Comparison of ENCODE assay signal across 15 cellular contexts in genomic region chr12:25994252-25994651, GRCh38. TPM values are rescaled to one million over a fixed set of nuclear protein-coding genes. Genes with fewer than 3 reads are reported as not detected.
DNase-seq lines count a peak whose midpoint lies in the region; ATAC-seq and TF ChIP-seq lines count a peak whose summit lies in the region.
"Had no signal": no experiment of that assay in that cellular context is flagged by ENCODE, and none has a peak within 500 bp of the region (broad histone marks: within the 10 kb centered on the region; RNA-seq: fewer than 3 reads in every experiment).

No MANE protein-coding gene starts in this region.

- H3K27me3 Mint-ChIP-seq in stimulated activated naive CD8-positive, alpha-beta T cell treated with anti-CD3 and anti-CD28 coated beads, Interleukin-15, amount 100 ng/mL, for 72 hours, result peaks cover 8% of the 10 kb centered on the region

- WGBS in ectodermal cell, 2 experiments, result 91 to 100% methylated on average over 2 of the region's 2 CpGs

- no peak for ATAC-seq in GM21367 (IDR thresholded peaks at IDR 0.05; ENCODE audit: unreplicated experiment)
- ATAC-seq in HG02970 (IDR thresholded peaks at IDR 0.05; ENCODE audit: low FRiP score, unreplicated experiment), result no peak
- no peak for ATAC-seq in stimulated activated naive CD8-positive, alpha-beta T cell treated with anti-CD3 and anti-CD28 coated beads, Interleukin-15, amount 100 ng/mL, for 72 hours
- ATAC-seq: CD8-positive, alpha-beta T cell; effector memory CD8-positive, alpha-beta T cell; naive thymus-derived CD4-positive, alpha-beta T cell; stimulated activated effector memory CD8-positive, alpha-beta T cell treated with anti-CD3 and anti-CD28 coated beads, Interleukin-12 subunit alpha, Interleukin-12 subunit beta, amount 100 ng/mL, for 72 hours had no signal

- H4K20me1 ChIP-seq in osteoblast (ENCODE audit: insufficient read depth, low read length), result no peaks in the 10 kb centered on the region

- H2AFZ ChIP-seq in osteoblast (ENCODE audit: low read length), result no peak overlapping the region

- H3K36me3 ChIP-seq in ectodermal cell (ENCODE audit: control insufficient read depth, insufficient read depth, low read length) (no peaks in the 10 kb centered on the region), osteoblast (ENCODE audit: insufficient read depth, low read length) (no peaks in the 10 kb centered on the region)
- H3K36me3 ChIP-seq: SJCRH30 had no signal

- H3K4me3 ChIP-seq in ectodermal cell (ENCODE audit: insufficient read depth, low read depth, low read length), result no peak overlapping the region
- peak overlapping the region; percentile 28 for H3K4me3 ChIP-seq in osteoblast (ENCODE audit: insufficient read depth, low read length)
- H3K4me3 ChIP-seq: SJCRH30 had no signal

- no peak overlapping the region for H3K4me3 Mint-ChIP-seq in stimulated activated naive CD8-positive, alpha-beta T cell treated with anti-CD3 and anti-CD28 coated beads, Interleukin-15, amount 100 ng/mL, for 72 hours
- H3K4me3 Mint-ChIP-seq: CD8-positive, alpha-beta T cell; effector memory CD8-positive, alpha-beta T cell; naive thymus-derived CD4-positive, alpha-beta T cell; stimulated activated effector memory CD8-positive, alpha-beta T cell treated with anti-CD3 and anti-CD28 coated beads, Interleukin-12 subunit alpha, Interleukin-12 subunit beta, amount 100 ng/mL, for 72 hours had no signal

- H3K4me1 Mint-ChIP-seq in stimulated activated naive CD8-positive, alpha-beta T cell treated with anti-CD3 and anti-CD28 coated beads, Interleukin-15, amount 100 ng/mL, for 72 hours, result no peaks in the 10 kb centered on the region
- H3K4me1 Mint-ChIP-seq: naive thymus-derived CD4-positive, alpha-beta T cell; stimulated activated effector memory CD8-positive, alpha-beta T cell treated with anti-CD3 and anti-CD28 coated beads, Interleukin-12 subunit alpha, Interleukin-12 subunit beta, amount 100 ng/mL, for 72 hours had no signal

- TF ChIP-seq CTCF in AG09319 (IDR thresholded peaks at IDR 0.05; ENCODE audit: low read depth, low read length) (no peak), osteoblast (IDR thresholded peaks at IDR 0.05; ENCODE audit: extremely low read depth, low read depth, low read length) (no peak)

- no peak overlapping the region for H3K27ac Mint-ChIP-seq in stimulated activated naive CD8-positive, alpha-beta T cell treated with anti-CD3 and anti-CD28 coated beads, Interleukin-15, amount 100 ng/mL, for 72 hours
- H3K27ac Mint-ChIP-seq: CD8-positive, alpha-beta T cell; effector memory CD8-positive, alpha-beta T cell; naive thymus-derived CD4-positive, alpha-beta T cell; stimulated activated effector memory CD8-positive, alpha-beta T cell treated with anti-CD3 and anti-CD28 coated beads, Interleukin-12 subunit alpha, Interleukin-12 subunit beta, amount 100 ng/mL, for 72 hours had no signal

- peaks cover 92% of the 10 kb centered on the region for H3K79me2 ChIP-seq in osteoblast (ENCODE audit: insufficient read depth, low read length)

- H3K27me3 ChIP-seq in ectodermal cell (ENCODE audit: control insufficient read depth, insufficient read depth, low read length, poor library complexity, severe bottlenecking) (no peaks in the 10 kb centered on the region), osteoblast (ENCODE audit: insufficient read depth, low read length) (no peaks in the 10 kb centered on the region)
- H3K27me3 ChIP-seq: SJCRH30 had no signal

- peak overlapping the region; percentile 78 for H3K4me2 ChIP-seq in osteoblast (ENCODE audit: insufficient read depth, low read length)

- DNase-seq in AG09319 (ENCODE audit: extremely low read depth, low read depth), result peak; percentile 77
- peak; percentile 91 for DNase-seq in LHCN-M2 (ENCODE audit: low read depth)
- peak; percentile 53 for DNase-seq in osteoblast (ENCODE audit: insufficient read length, low spot score, missing footprints)
- DNase-seq in stimulated activated naive CD8-positive, alpha-beta T cell treated with anti-CD3 and anti-CD28 coated beads, Interleukin-15, amount 100 ng/mL, for 72 hours, result no peak
- DNase-seq in NCI-H2196 treated with DMSO at 0.1 percent for 48 hours (lab: John Stamatoyannopoulos, UW; ENCODE audit: unreplicated experiment), result no peak
- DNase-seq: activated naive CD4-positive, alpha-beta T cell treated with Interleukin-2 at 50 U/mL for 16 hours; CD8-positive, alpha-beta T cell; effector memory CD8-positive, alpha-beta T cell; naive thymus-derived CD4-positive, alpha-beta T cell; NCI-H524 treated with DMSO at 0.1 percent for 48 hours; SJCRH30 had no signal

- no peaks in the 10 kb centered on the region for H3K9me3 Mint-ChIP-seq in stimulated activated naive CD8-positive, alpha-beta T cell treated with anti-CD3 and anti-CD28 coated beads, Interleukin-15, amount 100 ng/mL, for 72 hours
- H3K9me3 Mint-ChIP-seq: CD8-positive, alpha-beta T cell; effector memory CD8-positive, alpha-beta T cell; naive thymus-derived CD4-positive, alpha-beta T cell; stimulated activated effector memory CD8-positive, alpha-beta T cell treated with anti-CD3 and anti-CD28 coated beads, Interleukin-12 subunit alpha, Interleukin-12 subunit beta, amount 100 ng/mL, for 72 hours had no signal

- H3K4me1 ChIP-seq in ectodermal cell (ENCODE audit: control insufficient read depth, insufficient read depth, low read length) (peaks cover 30% of the 10 kb centered on the region), osteoblast (ENCODE audit: insufficient read depth, low read length) (peaks cover 66% of the 10 kb centered on the region)

- H3K27ac ChIP-seq in ectodermal cell (ENCODE audit: insufficient read depth, low read depth, low read length, poor library complexity, severe bottlenecking) (peak overlapping the region; percentile 27), osteoblast (ENCODE audit: low read depth, low read length) (peak overlapping the region; percentile 98)
- H3K27ac ChIP-seq: SJCRH30 had no signal

- no peaks in the 10 kb centered on the region for H3K9me3 ChIP-seq in ectodermal cell (ENCODE audit: control insufficient read depth, low read length)
- H3K9me3 ChIP-seq in osteoblast (ENCODE audit: low read depth, low read length), result no peaks in the 10 kb centered on the region
- H3K9me3 ChIP-seq: SJCRH30 had no signal

RNA-seq across cellular contexts. Expression of gene RASSF8, which starts 35.8 kb away (rescaled TPM):
- total RNA-seq in LHCN-M2 (2014; rRNA removed) (24.1 and 26.6 TPM in 2 replicates), osteoblast (84.3 and 97.4 TPM in 2 replicates)
- 6.2 TPM for polyA plus RNA-seq in LHCN-M2 (2012)
- 36.3 TPM for polyA plus RNA-seq in ectodermal cell (2013, experiment 1 of 4)
- polyA plus RNA-seq in ectodermal cell (2013, experiment 2 of 4), result 40.2 TPM
- 30.6 TPM for polyA plus RNA-seq in ectodermal cell (2013, experiment 3 of 4)
- 34.7 TPM for polyA plus RNA-seq in ectodermal cell (2013, experiment 4 of 4)

Comparison
In these comparisons a context has a peak if more than half of its experiments do, and no peak if none do; other contexts are left out.
1. DNase-seq: peak in AG09319 (single experiment), LHCN-M2 (single experiment) and osteoblast (single experiment); none in stimulated activated naive CD8-positive, alpha-beta T cell treated with anti-CD3 and anti-CD28 coated beads, Interleukin-15, amount 100 ng/mL, for 72 hours (0 of 2) and NCI-H2196 treated with DMSO at 0.1 percent for 48 hours (single experiment).